Comparison of ENCODE assay signal across 8 cellular contexts in genomic region chr3:158644345-158644908, GRCh38. TPM values are rescaled to one million over a fixed set of nuclear protein-coding genes. Genes with fewer than 3 reads are reported as not detected.
DNase-seq lines count a peak whose midpoint lies in the region; ATAC-seq, FAIRE-seq and TF ChIP-seq lines count a peak whose summit lies in the region.

Gene GFM1, plus strand, starts transcription at chr3:158644527. Its CDS starts 108 bp downstream, at chr3:158644635.

- ATAC-seq in HG02852 (IDR thresholded peaks at IDR 0.05; ENCODE audit: unreplicated experiment): peak; percentile 98

- under 1% methylated on average over 42 of the region's 42 CpGs for WGBS in prostate gland

- FAIRE-seq in GM12891 (lab: Jason Lieb, UNC) (peak; percentile 93), urothelium cell line (lab: Jason Lieb, UNC) (no peak)

- intact Hi-C loops in T-helper 1 cell treated with Interleukin-12 subunit alpha and Interleukin-12 subunit beta and Interleukin-4 antibody, amounts not matched to agents 30 ng/mL and 1 ng/mL, for 36 hours (cut with micrococcal nuclease): loop anchor here (5.0 to 10.0 kb wide), 12 partner anchors 72 to 1920 kb away; partner anchors contain the start of genes CCNL1, IFT80, KPNA4 and MFSD1
- intact Hi-C loops in left ventricle myocardium inferior (cut with micrococcal nuclease): no loop called here
- intact Hi-C loops in prostate gland (cut with DNase I): loop anchor here (5.0 kb wide), 1 partner anchor 72 kb away; the partner anchor contains the start of gene MLF1

- H3K27me3 ChIP-seq in left ventricle myocardium inferior (ENCODE audit: low read depth): no peaks in the 10 kb centered on the region
- H3K27me3 ChIP-seq in prostate gland (replicated peaks; ENCODE audit: insufficient read depth): no peaks in the 10 kb centered on the region

- H3K4me3 ChIP-seq in left ventricle myocardium inferior (peak within 1 kb of the TSS; percentile 90), prostate gland (peak within 1 kb of the TSS; percentile 62 to 80)

- H3K9me3 ChIP-seq in left ventricle myocardium inferior (replicated peaks) (no peaks in the 10 kb centered on the region), prostate gland (no peaks in the 10 kb centered on the region)

- DNase-seq in GM12891 (ENCODE audit: insufficient read length, low spot score): peak; percentile 71
- DNase-seq in NCI-H146 (lab: John Stamatoyannopoulos, UW): peak; percentile 98
- peak; percentile 95 for DNase-seq in amniotic stem cell (lab: John Stamatoyannopoulos, UW)
- peak; percentile 91 for DNase-seq in left ventricle myocardium inferior
- peak; percentile 93 for DNase-seq in prostate gland (ENCODE audit: low spot score)
- peak; percentile 85 for DNase-seq in urothelium cell line (ENCODE audit: low spot score)

- peak; percentile 75 for TF ChIP-seq POLR2A in GM12891 (IDR thresholded peaks at IDR 0.05; ENCODE audit: low read depth, low read length)
- no peak for TF ChIP-seq POLR2A in prostate gland (IDR thresholded peaks at IDR 0.05)

- H3K36me3 ChIP-seq in left ventricle myocardium inferior (peaks cover 34% of the 10 kb centered on the region), prostate gland (no peaks in the 10 kb centered on the region)

- TF ChIP-seq CTCF in left ventricle myocardium inferior (IDR thresholded peaks at IDR 0.05; ENCODE audit: borderline replicate concordance): peak; percentile 84
- peak; percentile 56 to 90 (median 86) for TF ChIP-seq CTCF in prostate gland (IDR thresholded peaks at IDR 0.05)

- H3K27ac ChIP-seq in left ventricle myocardium inferior (replicated peaks) (peak within 1 kb of the TSS; percentile 93), prostate gland (peak within 1 kb of the TSS; percentile 67 to 71)

- H3K4me1 ChIP-seq in left ventricle myocardium inferior (peaks cover 51% of the 10 kb centered on the region), prostate gland (replicated peaks) (no peaks in the 10 kb centered on the region)

TF ChIP-seq in GM12891, 5 proteins besides CTCF, POLR2A, EP300 and RAD21:
- TF ChIP-seq POU2F2 (IDR thresholded peaks at IDR 0.05; ENCODE audit: low read depth, low read length) (peak; percentile 66), TAF1 (IDR thresholded peaks at IDR 0.05; ENCODE audit: low read depth, low read length) (0 out of 2 replicates have a peak, but pooled peaks have one; percentile 39), SPI1 (IDR thresholded peaks at IDR 0.05; ENCODE audit: low read depth, low read length) (peak; percentile 18; the same call in 1 of the 2 replicates), PAX5 (IDR thresholded peaks at IDR 0.05; ENCODE audit: insufficient read depth, low read length, severe bottlenecking) (peak; percentile 73), POLR2AphosphoS5 (IDR thresholded peaks at IDR 0.05; ENCODE audit: low read depth, low read length) (peak; percentile 80)

RNA-seq across cellular contexts. Expression of gene GFM1, which starts in this region (rescaled TPM):
- 26.1 TPM for polyA plus RNA-seq in GM12891 (2012; ENCODE audit: low read depth, missing spikeins)
- total RNA-seq in T-helper 1 cell treated with Interleukin-12 subunit alpha and Interleukin-12 subunit beta and Interleukin-4 antibody, amounts not matched to agents 30 ng/mL and 1 ng/mL, for 36 hours: 49.1 and 54.8 TPM in 2 replicates
- total RNA-seq in left ventricle myocardium inferior (60.5 TPM), prostate gland (10 to 100 TPM; 54.1 to 68.9 TPM)

Comparison
In these comparisons a context has a peak if more than half of its experiments do, and no peak if none do; other contexts are left out.
1. Peak in every context shown above with its lines: DNase-seq, ATAC-seq, H3K4me3 ChIP-seq and H3K27ac ChIP-seq.